ENCODE assay signal across 1 cellular context in genomic region chr3:120839120-120839519, GRCh38.
TF ChIP-seq lines count a peak whose summit lies in the region.

No MANE protein-coding gene starts in this region.

TF ChIP-seq in A549, 52 proteins besides CTCF, POLR2A, EP300 and RAD21:
- TF ChIP-seq REST (IDR thresholded peaks at IDR 0.05) (no peak), NFE2L2 (conservative IDR thresholded peaks at IDR 0.05; ENCODE audit: low read length) (peak; percentile 79), RCOR1 (IDR thresholded peaks at IDR 0.05; ENCODE audit: low read depth, low read length) (no peak), E2F6 (IDR thresholded peaks at IDR 0.05; ENCODE audit: borderline replicate concordance, low read depth) (no peak), MAFK (IDR thresholded peaks at IDR 0.05; ENCODE audit: partially characterized antibody) (peak; percentile 95)
TF ChIP-seq in A549: peak in this region for 2.
